ENCODE assay signal across 34 cellular contexts in the genomic region with DNA sequence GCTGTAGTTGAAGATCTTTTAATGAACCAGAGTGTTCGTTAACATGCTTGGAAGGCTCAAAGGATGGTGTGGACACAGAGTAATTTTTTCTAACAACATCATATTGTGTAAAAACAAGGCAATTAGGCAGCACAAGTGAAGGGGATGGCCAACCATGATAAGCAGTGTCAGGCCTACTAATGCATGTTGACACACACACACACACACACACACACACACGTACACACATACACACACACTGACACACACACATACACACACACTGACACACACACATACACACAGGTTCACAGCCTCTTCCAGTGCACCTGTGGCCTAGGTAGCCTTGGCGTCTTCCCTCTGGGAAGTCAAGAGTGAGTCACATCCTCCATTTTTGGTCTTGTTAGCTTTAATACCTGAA. TPM values are rescaled to one million over a fixed set of nuclear protein-coding genes. Genes with fewer than 3 reads are reported as not detected.
"Had no signal": no experiment of that assay in that cellular context is flagged by ENCODE, and none has a peak within 500 bp of the region (broad histone marks: within the 10 kb centered on the region; RNA-seq: fewer than 3 reads in every experiment).

A gene (plus strand): TSS at position 368 of the 400 bp plus-strand sequence. CDS start 2,122 bp downstream, outside the sequence.

- H3K9me3 ChIP-seq: left ventricle myocardium inferior, mucosa of descending colon, right atrium auricular region, testis, thyroid gland, transverse colon, upper lobe of right lung had no signal

- H3K36me3 ChIP-seq: left ventricle myocardium inferior, right atrium auricular region, right lobe of liver, stomach, thyroid gland, transverse colon, upper lobe of right lung had no signal

- DNase-seq: islet precursor cell; left ventricle myocardium inferior; mesendoderm; mucosa of descending colon; naive thymus-derived CD4-positive, alpha-beta T cell; nucleus accumbens; right lobe of liver; stimulated activated CD4-positive, alpha-beta T cell treated with anti-CD3 and anti-CD28 coated beads, Interleukin-1b, Interleukin-23, amount 100 ng/mL, for 48 hours; stimulated activated CD4-positive, alpha-beta T cell treated with anti-CD3 and anti-CD28 coated beads, Interleukin-2, amount 100 ng/mL, for 48 hours; stimulated activated CD4-positive, alpha-beta T cell treated with anti-CD3 and anti-CD28 coated beads, Interleukin-4, amount 100 ng/mL, for 4 hours; stimulated activated CD8-positive, alpha-beta memory T cell treated with anti-CD3 and anti-CD28 coated beads, Interleukin-4, amount 100 ng/mL, for 48 hours; stimulated activated naive CD8-positive, alpha-beta T cell treated with anti-CD3 and anti-CD28 coated beads, Interleukin-15, Interleukin-2, amounts not matched to agents 100 U/mL and 50 U/mL, for 24 hours; stomach; testis; thyroid gland; transverse colon; upper lobe of right lung had no signal

- ATAC-seq: mucosa of descending colon; naive thymus-derived CD4-positive, alpha-beta T cell; natural killer cell treated with Interleukin-12 subunit alpha and Interleukin-12 subunit beta and Interleukin-15 and Interleukin-18, amount 100 ng/mL, for 72 hours; right lobe of liver; stimulated activated memory B cell treated with anti-CD40 and anti-IgM and Interleukin-4, amounts not matched to agents 10 μg/mL and 1 μg/mL and 100 μg/mL, for 72 hours; stimulated activated naive CD8-positive, alpha-beta T cell treated with anti-CD3 and anti-CD28 coated beads, Interleukin-15, Interleukin-2, amounts not matched to agents 100 U/mL and 50 U/mL, for 24 hours; upper lobe of right lung had no signal

- H3K4me2 ChIP-seq: hepatocyte, smooth muscle cell had no signal

- H3K9me3 Mint-ChIP-seq: naive thymus-derived CD4-positive, alpha-beta T cell; natural killer cell treated with Interleukin-12 subunit alpha and Interleukin-12 subunit beta and Interleukin-15 and Interleukin-18, amount 100 ng/mL, for 72 hours; stimulated activated memory B cell treated with anti-CD40 and anti-IgM and Interleukin-4, amounts not matched to agents 10 μg/mL and 1 μg/mL and 100 μg/mL, for 72 hours had no signal

- H3K4me1 ChIP-seq: left ventricle myocardium inferior, parathyroid adenoma, right atrium auricular region, right lobe of liver, stomach, testis, thyroid gland, transverse colon, upper lobe of right lung had no signal

- H3K27ac ChIP-seq: hepatocyte, left ventricle myocardium inferior, parathyroid adenoma, right atrium auricular region, right lobe of liver, stomach, testis, thyroid gland, transverse colon, upper lobe of right lung had no signal

- H2AFZ ChIP-seq: hepatocyte, parathyroid adenoma had no signal

- H3K4me1 Mint-ChIP-seq: mesothelial cell of epicardium; stimulated activated memory B cell treated with anti-CD40 and anti-IgM and Interleukin-4, amounts not matched to agents 10 μg/mL and 1 μg/mL and 100 μg/mL, for 72 hours had no signal

- FAIRE-seq: urothelium cell line had no signal

- H3K27ac Mint-ChIP-seq: mesothelial cell of epicardium; naive thymus-derived CD4-positive, alpha-beta T cell; natural killer cell treated with Interleukin-12 subunit alpha and Interleukin-12 subunit beta and Interleukin-15 and Interleukin-18, amount 100 ng/mL, for 72 hours; stimulated activated memory B cell treated with anti-CD40 and anti-IgM and Interleukin-4, amounts not matched to agents 10 μg/mL and 1 μg/mL and 100 μg/mL, for 72 hours had no signal

- H3K27me3 ChIP-seq: hepatocyte, right atrium auricular region, right lobe of liver, stomach, testis, thyroid gland, transverse colon, upper lobe of right lung had no signal

- H3K9ac ChIP-seq: parathyroid adenoma had no signal

- H3K36me3 Mint-ChIP-seq: mesothelial cell of epicardium; naive thymus-derived CD4-positive, alpha-beta T cell; natural killer cell treated with Interleukin-12 subunit alpha and Interleukin-12 subunit beta and Interleukin-15 and Interleukin-18, amount 100 ng/mL, for 72 hours; stimulated activated memory B cell treated with anti-CD40 and anti-IgM and Interleukin-4, amounts not matched to agents 10 μg/mL and 1 μg/mL and 100 μg/mL, for 72 hours had no signal

- H3K4me3 Mint-ChIP-seq: mesothelial cell of epicardium; naive thymus-derived CD4-positive, alpha-beta T cell; natural killer cell treated with Interleukin-12 subunit alpha and Interleukin-12 subunit beta and Interleukin-15 and Interleukin-18, amount 100 ng/mL, for 72 hours; stimulated activated memory B cell treated with anti-CD40 and anti-IgM and Interleukin-4, amounts not matched to agents 10 μg/mL and 1 μg/mL and 100 μg/mL, for 72 hours had no signal

- H3K27me3 Mint-ChIP-seq: naive thymus-derived CD4-positive, alpha-beta T cell; natural killer cell treated with Interleukin-12 subunit alpha and Interleukin-12 subunit beta and Interleukin-15 and Interleukin-18, amount 100 ng/mL, for 72 hours; stimulated activated memory B cell treated with anti-CD40 and anti-IgM and Interleukin-4, amounts not matched to agents 10 μg/mL and 1 μg/mL and 100 μg/mL, for 72 hours had no signal

- H3K4me3 ChIP-seq: hepatocyte, left ventricle myocardium inferior, lung, mucosa of descending colon, right atrium auricular region, right lobe of liver, smooth muscle cell, stomach, testis, thyroid gland, transverse colon, upper lobe of right lung had no signal

- H3K79me2 ChIP-seq: hepatocyte, parathyroid adenoma had no signal

RNA-seq across cellular contexts. Expression of the gene that starts here (rescaled TPM):
- total RNA-seq: hepatocyte; kidney epithelial cell; left ventricle myocardium inferior; lower leg skin; lung; mesothelial cell of epicardium; myocyte; naive thymus-derived CD4-positive, alpha-beta T cell; natural killer cell treated with Interleukin-12 subunit alpha and Interleukin-12 subunit beta and Interleukin-15 and Interleukin-18, amount 100 ng/mL, for 72 hours; osteocyte; pulmonary artery endothelial cell; renal cortical epithelial cell; right atrium auricular region; right lobe of liver; skeletal muscle tissue; smooth muscle cell; stomach; thyroid gland; upper lobe of right lung had no signal
- polyA plus RNA-seq: lung; naive thymus-derived CD4-positive, alpha-beta T cell; neural cell; smooth muscle cell; stomach had no signal
